19 cellular contexts compared by ENCODE assay signal in the genomic region with DNA sequence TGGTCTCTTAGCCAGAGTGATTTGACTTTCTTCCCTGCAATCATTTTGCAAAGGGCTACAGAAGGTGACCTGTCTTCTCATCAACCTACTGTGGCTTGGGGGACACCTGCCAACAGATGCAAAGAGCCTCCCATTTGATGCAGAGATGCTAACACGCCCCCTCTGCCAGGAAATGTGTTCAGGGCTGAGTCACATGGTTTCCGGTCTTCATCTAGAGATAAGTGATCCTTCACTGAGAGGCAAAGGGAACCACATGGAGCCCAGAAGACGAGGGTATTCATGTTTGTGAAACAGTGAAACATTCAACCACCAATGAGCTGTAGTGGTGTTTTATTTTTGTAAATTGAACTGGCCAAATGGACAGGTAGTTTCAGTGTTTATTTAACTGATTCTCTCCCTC.
"Had no signal": no experiment of that assay in that cellular context is flagged by ENCODE, and none has a peak within 500 bp of the region (broad histone marks: within the 10 kb centered on the region; RNA-seq: fewer than 3 reads in every experiment).

No MANE protein-coding gene starts in this region.

- ATAC-seq: activated CD4-positive, CD25-positive, alpha-beta regulatory T cell treated with anti-CD3 and anti-CD28 coated beads, Interleukin-2, amount 50 U/mL, for 24 hours; activated CD8-positive, alpha-beta T cell treated with anti-CD3 and anti-CD28 coated beads for 36 hours; activated T-cell treated with anti-CD3 and anti-CD28 coated beads, Interleukin-2, amount 50 U/mL, for 72 hours; Panc1 had no signal

- H3K9me3 ChIP-seq: SJSA1 had no signal

- H3K36me3 ChIP-seq: brain microvascular endothelial cell, cardiac muscle cell, SJSA1 had no signal

- H3K4me1 ChIP-seq: SJSA1 had no signal

- H3K27me3 ChIP-seq: brain microvascular endothelial cell, cardiac muscle cell had no signal

- DNase-seq: activated CD4-positive, alpha-beta T cell treated with anti-CD3 and anti-CD28 coated beads for 4 hours; activated CD8-positive, alpha-beta memory T cell treated with anti-CD3 and anti-CD28 coated beads, Interleukin-2, amount 50 U/mL, for 4 hours; activated CD8-positive, alpha-beta T cell treated with anti-CD3 and anti-CD28 coated beads for 36 hours; activated gamma-delta T cell treated with Interleukin-2 at 50 U/mL for 16 hours; activated naive CD4-positive, alpha-beta T cell treated with anti-CD3 and anti-CD28 coated beads, Interleukin-2, amount 10 ng/mL, durations not matched to agents 7 days and 5 days; activated naive CD8-positive, alpha-beta T cell treated with anti-CD3 and anti-CD28 coated beads for 36 hours; activated T-cell treated with anti-CD3 and anti-CD28 coated beads, Interleukin-2, amount 50 U/mL, for 72 hours; brain microvascular endothelial cell; MV-4-11; NCI-H146; NCI-H1930; NCI-H446; NCI-H524; Right ventricle myocardium superior had no signal

- H3K4me3 ChIP-seq: cardiac muscle cell, SJSA1 had no signal

- H3K27ac ChIP-seq: brain microvascular endothelial cell, cardiac muscle cell, RWPE1, SJSA1 had no signal
